8 cellular contexts compared by ENCODE assay signal in genomic region chr20:1301031-1301529, GRCh38.
DNase-seq lines count a peak whose midpoint lies in the region; ATAC-seq and TF ChIP-seq lines count a peak whose summit lies in the region.

No MANE protein-coding gene starts in this region.

- H4K20me1 ChIP-seq in BLaER1, result no peaks in the 10 kb centered on the region

- peak overlapping the region; percentile 48 for H3K4me2 ChIP-seq in BLaER1

- H3K4me3 ChIP-seq in BLaER1 (no peak overlapping the region), NB4 (ENCODE audit: low read depth, low read length) (no peak overlapping the region)

- H3K27ac ChIP-seq in BLaER1, result peak overlapping the region; percentile 62

- DNase-seq in NB4 (ENCODE audit: low read depth) (peak; percentile 77), iris pigment epithelial cell (ENCODE audit: low read depth) (peak; percentile 77), NCI-H345 treated with DMSO at 0.1 percent for 48 hours (lab: John Stamatoyannopoulos, UW; ENCODE audit: unreplicated experiment) (no peak), NCI-H2227 (lab: John Stamatoyannopoulos, UW; ENCODE audit: unreplicated experiment) (no peak)
- DNase-seq in activated T-cell treated with anti-CD3 and anti-CD28 coated beads, Interleukin-2, amount 50 U/mL, for 24 hours, result peak; percentile 63

- peak overlapping the region; percentile 53 for H3K4me3 Mint-ChIP-seq in activated T-cell treated with anti-CD3 and anti-CD28 coated beads, Interleukin-2, amount 50 U/mL, for 24 hours

- peaks cover 14% of the 10 kb centered on the region for H3K36me3 Mint-ChIP-seq in activated T-cell treated with anti-CD3 and anti-CD28 coated beads, Interleukin-2, amount 50 U/mL, for 24 hours (ENCODE audit: low read depth)

- ATAC-seq in HG02798 (IDR thresholded peaks at IDR 0.05; ENCODE audit: poor library complexity, unreplicated experiment), result no peak
- ATAC-seq in GM18867 (IDR thresholded peaks at IDR 0.05; ENCODE audit: unreplicated experiment), result no peak

- H3K27me3 Mint-ChIP-seq in activated T-cell treated with anti-CD3 and anti-CD28 coated beads, Interleukin-2, amount 50 U/mL, for 24 hours, result no peaks in the 10 kb centered on the region

- H3K9me3 Mint-ChIP-seq in activated T-cell treated with anti-CD3 and anti-CD28 coated beads, Interleukin-2, amount 50 U/mL, for 24 hours, result no peaks in the 10 kb centered on the region

- TF ChIP-seq POLR2A in NB4 (IDR thresholded peaks at IDR 0.05; ENCODE audit: extremely low read depth, insufficient read length), result no peak

- no peaks in the 10 kb centered on the region for H3K27me3 ChIP-seq in BLaER1

- no peaks in the 10 kb centered on the region for H3K36me3 ChIP-seq in BLaER1

- H3K9me3 ChIP-seq in BLaER1, result no peaks in the 10 kb centered on the region

- peaks cover 20% of the 10 kb centered on the region for H3K4me1 Mint-ChIP-seq in activated T-cell treated with anti-CD3 and anti-CD28 coated beads, Interleukin-2, amount 50 U/mL, for 24 hours (ENCODE audit: low read depth)

- peaks cover 23% of the 10 kb centered on the region for H3K4me1 ChIP-seq in BLaER1

- peak overlapping the region; percentile 30; the same call in 1 of the 2 replicates for H3K9ac ChIP-seq in BLaER1

- no peak for TF ChIP-seq CTCF in NB4 (IDR thresholded peaks at IDR 0.05; ENCODE audit: low read depth, low read length)

- H3K27ac Mint-ChIP-seq in activated T-cell treated with anti-CD3 and anti-CD28 coated beads, Interleukin-2, amount 50 U/mL, for 24 hours, result peak overlapping the region; percentile 92

Comparison
In these comparisons a context has a peak if more than half of its experiments do, and no peak if none do; other contexts are left out.
1. DNase-seq: peak in NB4 (single experiment), activated T-cell treated with anti-CD3 and anti-CD28 coated beads, Interleukin-2, amount 50 U/mL, for 24 hours (single experiment) and iris pigment epithelial cell (single experiment); none in NCI-H345 treated with DMSO at 0.1 percent for 48 hours (single experiment) and NCI-H2227 (single experiment).